ENCODE assay signal across 19 cellular contexts in the genomic region with DNA sequence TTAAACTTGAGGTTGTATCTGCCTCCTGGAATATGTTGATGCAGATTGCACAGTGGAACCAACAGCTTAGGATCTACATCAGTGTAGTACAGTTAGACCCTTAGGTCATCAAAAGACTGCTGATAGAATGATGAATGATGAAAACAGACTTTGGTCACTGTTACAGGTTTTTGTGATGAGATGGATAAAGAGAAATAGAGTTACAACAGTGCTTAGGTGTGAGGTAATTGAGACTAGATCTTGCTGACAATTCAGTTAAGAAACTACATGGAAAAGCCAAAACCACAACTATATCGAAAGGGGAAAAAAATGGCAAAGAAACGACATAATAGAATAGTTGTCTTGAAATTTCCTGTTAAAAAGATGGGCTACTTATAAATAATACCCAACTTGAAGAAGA.
DNase-seq lines count a peak whose midpoint lies in the region; ATAC-seq and TF ChIP-seq lines count a peak whose summit lies in the region.
"Had no signal": no experiment of that assay in that cellular context is flagged by ENCODE, and none has a peak within 500 bp of the region (broad histone marks: within the 10 kb centered on the region; RNA-seq: fewer than 3 reads in every experiment).

No MANE protein-coding gene starts in this region.

- dilution Hi-C loops in mammary epithelial cell (cut with HindIII; ENCODE audit: low sequenced_read_pairs) = no loop called here

- ATAC-seq in mucosa of descending colon = no peak
- ATAC-seq: GM12878, GM23338, HepG2 had no signal

- H3K36me3 Mint-ChIP-seq in MCF 10A (ENCODE audit: insufficient read depth, unreplicated experiment) (peaks cover 5% of the 10 kb centered on the region), neural progenitor cell (no peaks in the 10 kb centered on the region)
- H3K36me3 Mint-ChIP-seq: CD8-positive, alpha-beta memory T cell had no signal

- H3K4me3 Mint-ChIP-seq in MCF 10A (ENCODE audit: unreplicated experiment) = no peak overlapping the region
- no peak overlapping the region for H3K4me3 Mint-ChIP-seq in neural progenitor cell
- H3K4me3 Mint-ChIP-seq: CD8-positive, alpha-beta memory T cell; GM23338 had no signal

- H3K27me3 ChIP-seq in breast epithelium = no peaks in the 10 kb centered on the region
- no peaks in the 10 kb centered on the region for H3K27me3 ChIP-seq in mammary epithelial cell (ENCODE audit: insufficient read depth, low read length)
- H3K27me3 ChIP-seq in neural progenitor cell = no peaks in the 10 kb centered on the region
- H3K27me3 ChIP-seq: BLaER1 had no signal

- H3K9ac ChIP-seq in mammary epithelial cell (ENCODE audit: insufficient read depth, low read length) (no peak overlapping the region), neural progenitor cell (no peak overlapping the region)
- H3K9ac ChIP-seq: BLaER1 had no signal

- BruUV-seq in MCF 10A (replicated peaks; lab: Mats Ljungman, UMichigan) (no TSS peak), mammary epithelial cell (replicated peaks; lab: Mats Ljungman, UMichigan) (no TSS peak)

- DNase-seq in MCF 10A (ENCODE audit: unreplicated experiment) (no peak), breast epithelium (ENCODE audit: low spot score in 2 of 2) (no peak), mammary epithelial cell (peak; percentile 54), fibroblast of pulmonary artery (ENCODE audit: low read depth) (peak; percentile 29), neural progenitor cell (ENCODE audit: low spot score) (no peak), DMS53 treated with DMSO at 0.1 percent for 48 hours (lab: John Stamatoyannopoulos, UW; ENCODE audit: unreplicated experiment) (no peak), mucosa of descending colon (no peak), NCI-H1417 (lab: John Stamatoyannopoulos, UW) (no peak)
- DNase-seq: AML-193; Caco-2; CD8-positive, alpha-beta memory T cell; DMS 273 treated with DMSO at 0.1 percent for 48 hours; DMS79; H7 had no signal

- H3K9me3 ChIP-seq in breast epithelium (peaks cover 6% of the 10 kb centered on the region in 2 donors), mammary epithelial cell (replicated peaks; ENCODE audit: insufficient read depth, low read length) (no peaks in the 10 kb centered on the region), neural progenitor cell (ENCODE audit: low read depth) (no peaks in the 10 kb centered on the region), mucosa of descending colon (no peaks in the 10 kb centered on the region)

- POLR2A ChIA-PET in MCF 10A (lab: Yijun Ruan, JAX) = no interaction called here

- H3K4me1 ChIP-seq in breast epithelium (no peaks in the 10 kb centered on the region), mammary epithelial cell (ENCODE audit: insufficient read depth, low read length) (peaks cover 14% of the 10 kb centered on the region), neural progenitor cell (no peaks in the 10 kb centered on the region), mucosa of descending colon (ENCODE audit: low read depth) (no peaks in the 10 kb centered on the region)
- H3K4me1 ChIP-seq: Caco-2 had no signal

- H3K4me1 Mint-ChIP-seq in MCF 10A (ENCODE audit: insufficient read depth, unreplicated experiment) (peaks cover 30% of the 10 kb centered on the region), neural progenitor cell (peaks cover 2% of the 10 kb centered on the region)
- H3K4me1 Mint-ChIP-seq: CD8-positive, alpha-beta memory T cell had no signal

- H2AFZ ChIP-seq in mammary epithelial cell (ENCODE audit: low read depth, low read length) (peak overlapping the region; percentile 4), neural progenitor cell (replicated peaks) (no peak overlapping the region)
- H2AFZ ChIP-seq: GM23338 had no signal

- no peak overlapping the region for H3K4me2 ChIP-seq in mammary epithelial cell (ENCODE audit: insufficient read depth, low read depth, low read length)
- H3K4me2 ChIP-seq in neural progenitor cell = no peak overlapping the region
- H3K4me2 ChIP-seq: BLaER1, GM23338 had no signal

- H3K79me2 ChIP-seq in mammary epithelial cell (ENCODE audit: insufficient read depth, low read length) = no peaks in the 10 kb centered on the region
- no peaks in the 10 kb centered on the region for H3K79me2 ChIP-seq in neural progenitor cell (ENCODE audit: low read depth)

- TF ChIP-seq POLR2A in breast epithelium (IDR thresholded peaks at IDR 0.05) = no peak

- no peak overlapping the region for H3K27ac ChIP-seq in breast epithelium
- no peak overlapping the region for H3K27ac ChIP-seq in mammary epithelial cell (ENCODE audit: insufficient read depth, low read depth, low read length)
- no peak overlapping the region for H3K27ac ChIP-seq in neural progenitor cell
- H3K27ac ChIP-seq: 22Rv1, BLaER1 had no signal

- H4K20me1 ChIP-seq in mammary epithelial cell (ENCODE audit: insufficient read depth, low read length) = no peaks in the 10 kb centered on the region
- no peaks in the 10 kb centered on the region for H4K20me1 ChIP-seq in neural progenitor cell (ENCODE audit: low read depth)
- H4K20me1 ChIP-seq: BLaER1 had no signal

- H3K36me3 ChIP-seq in breast epithelium = no peaks in the 10 kb centered on the region
- no peaks in the 10 kb centered on the region for H3K36me3 ChIP-seq in mammary epithelial cell (ENCODE audit: insufficient read depth, low read length)
- no peaks in the 10 kb centered on the region for H3K36me3 ChIP-seq in neural progenitor cell
- no peaks in the 10 kb centered on the region for H3K36me3 ChIP-seq in mucosa of descending colon (ENCODE audit: low read depth)
- H3K36me3 ChIP-seq: BLaER1 had no signal

- in situ Hi-C loops in mammary epithelial cell (cut with MboI; ENCODE audit: low sequenced_read_pairs in 2 of 2) = no loop called here

- no peaks in the 10 kb centered on the region for H3F3A ChIP-seq in neural progenitor cell (ENCODE audit: low read depth)

- intact Hi-C loops in MCF 10A (cut with micrococcal nuclease) (no loop called here), breast epithelium (cut with DNase I; ENCODE audit: low total_unique reads) (no loop called here), mammary epithelial cell (cut with micrococcal nuclease) (no loop called here), mucosa of descending colon (cut with DNase I, micrococcal nuclease) (no loop called here)

- H3K27me3 Mint-ChIP-seq in MCF 10A (ENCODE audit: insufficient read depth, unreplicated experiment) (no peaks in the 10 kb centered on the region), neural progenitor cell (ENCODE audit: insufficient read depth, low read depth) (peaks cover 2% of the 10 kb centered on the region)

- peak overlapping the region; percentile 52 for H3K27ac Mint-ChIP-seq in MCF 10A (ENCODE audit: low read depth, unreplicated experiment)
- no peak overlapping the region for H3K27ac Mint-ChIP-seq in neural progenitor cell
- H3K27ac Mint-ChIP-seq: CD8-positive, alpha-beta memory T cell; GM23338 had no signal

- CTCF ChIA-PET in MCF 10A (lab: Yijun Ruan, JAX) (interaction anchor here (0.6 to 0.7 kb wide), 3 partner anchors 10 to 1102 kb away, joined by 3 read pairs; no protein-coding TSS in a partner anchor), mammary epithelial cell (lab: Charles Lee; ENCODE audit: low non-redundant PET) (no interaction called here)

- H3K9me3 Mint-ChIP-seq in MCF 10A (ENCODE audit: unreplicated experiment) (peaks cover 23% of the 10 kb centered on the region), neural progenitor cell (peaks cover 3% of the 10 kb centered on the region)

- WGBS in mammary epithelial cell (ENCODE audit: low coverage, missing lambda C conversion rate) = 9% methylated on average over 2 of the region's 2 CpGs

- no peak overlapping the region for H3K4me3 ChIP-seq in breast epithelium
- H3K4me3 ChIP-seq in mammary epithelial cell (replicated peaks in 1 of 3; ENCODE audit: insufficient read depth in 1 of 3, low read depth in 2 of 3, low read length in 3 of 3) = no peak overlapping the region
- H3K4me3 ChIP-seq in fibroblast of pulmonary artery (replicated peaks; ENCODE audit: low read depth, low read length) = no peak overlapping the region
- H3K4me3 ChIP-seq in neural progenitor cell = no peak overlapping the region
- no peak overlapping the region for H3K4me3 ChIP-seq in mucosa of descending colon
- H3K4me3 ChIP-seq: BLaER1, GM12878, GM23338 had no signal

- no peak for TF ChIP-seq CTCF in MCF 10A (IDR thresholded peaks at IDR 0.05; ENCODE audit: unreplicated experiment)
- no peak for TF ChIP-seq CTCF in breast epithelium (IDR thresholded peaks at IDR 0.05)
- no peak for TF ChIP-seq CTCF in mammary epithelial cell (conservative IDR thresholded peaks at IDR 0.05 in 1 of 2, IDR thresholded peaks at IDR 0.05 in 1 of 2; ENCODE audit: extremely low read depth in 1 of 2, insufficient read depth in 1 of 2, low read depth in 1 of 2, low read length in 2 of 2)
- TF ChIP-seq CTCF in fibroblast of pulmonary artery (IDR thresholded peaks at IDR 0.05; ENCODE audit: low read length, missing control alignments) = no peak
- no peak for TF ChIP-seq CTCF in neural progenitor cell (IDR thresholded peaks at IDR 0.05)
- no peak for TF ChIP-seq CTCF in mucosa of descending colon (IDR thresholded peaks at IDR 0.05)

Comparison
In these comparisons a context has a peak if more than half of its experiments do, and no peak if none do; other contexts are left out.
1. DNase-seq: peak in mammary epithelial cell (single experiment) and fibroblast of pulmonary artery (single experiment); none in MCF 10A (single experiment), breast epithelium (0 of 2), neural progenitor cell (single experiment), DMS53 treated with DMSO at 0.1 percent for 48 hours (single experiment), mucosa of descending colon (0 of 3) and NCI-H1417 (0 of 3).